23 cellular contexts compared by ENCODE assay signal in genomic region chr22:22478450-22478849, GRCh38. TPM values are rescaled to one million over a fixed set of nuclear protein-coding genes. Genes with fewer than 3 reads are reported as not detected.
"Had no signal": no experiment of that assay in that cellular context is flagged by ENCODE, and none has a peak within 500 bp of the region (broad histone marks: within the 10 kb centered on the region; RNA-seq: fewer than 3 reads in every experiment).

No MANE protein-coding gene starts in this region.

- H3K9me3 ChIP-seq: SJCRH30 had no signal

- FAIRE-seq: HepG2 had no signal

- H3K9ac ChIP-seq: KMS-11 had no signal

- ATAC-seq: HepG2, Panc1, PC-3, Right ventricle myocardium inferior had no signal

- H3K27ac ChIP-seq: KMS-11, SJCRH30, SK-N-MC had no signal

- DNase-seq: IMR-90; Kasumi-1; MM.1S; NCI-H1092 treated with DMSO at 0.1 percent for 48 hours; NCI-H1436; NCI-H187; NCI-H2081; NCI-H2107; NCI-H2227 treated with DMSO at 0.1 percent for 48 hours; NCI-H524; NCI-H69; NCI-H774; NK-92 treated with Interleukin-12 subunit alpha and Interleukin-12 subunit beta, amount 100 ng/mL, for 24 hours; PC-3; SHP77 treated with DMSO at 0.1 percent for 48 hours; SJCRH30 had no signal

- H3K4me1 ChIP-seq: SJCRH30 had no signal

- H3K4me2 ChIP-seq: KMS-11 had no signal

- H3K36me3 ChIP-seq: SJCRH30 had no signal

- H3K27me3 ChIP-seq: SJCRH30 had no signal

- H3K4me3 ChIP-seq: SJCRH30, SK-N-MC had no signal

RNA-seq across cellular contexts. Expression of gene ZNF280A, which starts 41.6 kb away (rescaled TPM):
- total RNA-seq: IMR-90, M059J, OCI-LY7, PC-3, Right ventricle myocardium inferior had no signal
- polyA plus RNA-seq: IMR-90 had no signal
